15 cellular contexts compared by ENCODE assay signal in genomic region chr7:121019018-121019417, GRCh38. TPM values are rescaled to one million over a fixed set of nuclear protein-coding genes. Genes with fewer than 3 reads are reported as not detected.
DNase-seq lines count a peak whose midpoint lies in the region; ATAC-seq and TF ChIP-seq lines count a peak whose summit lies in the region.
"Had no signal": no experiment of that assay in that cellular context is flagged by ENCODE, and none has a peak within 500 bp of the region (broad histone marks: within the 10 kb centered on the region; RNA-seq: fewer than 3 reads in every experiment).

No MANE protein-coding gene starts in this region.

- no peak overlapping the region for H3K4me3 ChIP-seq in mammary epithelial cell (replicated peaks in 1 of 3; ENCODE audit: insufficient read depth in 1 of 3, low read depth in 2 of 3, low read length in 3 of 3)
- no peak overlapping the region for H3K4me3 ChIP-seq in transverse colon
- no peak overlapping the region for H3K4me3 ChIP-seq in CD4-positive, alpha-beta memory T cell (ENCODE audit: low read length in 2 of 2)
- H3K4me3 ChIP-seq: Peyer's patch had no signal

- H4K20me1 ChIP-seq in mammary epithelial cell (ENCODE audit: insufficient read depth, low read length), result no peaks in the 10 kb centered on the region

- in situ Hi-C loops in mammary epithelial cell (cut with MboI; ENCODE audit: low sequenced_read_pairs in 2 of 2), result no loop called here
- in situ Hi-C loops in transverse colon (cut with MboI; ENCODE audit: low pct_ligation_motif_present in 1 of 4, low pct_unique_long_range_greater_than_20kb in 1 of 4, low sequenced_read_pairs in 3 of 4), result no loop called here

- no peaks in the 10 kb centered on the region for H3K4me1 Mint-ChIP-seq in CD4-positive, alpha-beta memory T cell
- H3K4me1 Mint-ChIP-seq in activated CD8-positive, alpha-beta T cell treated with anti-CD3 and anti-CD28 coated beads for 36 hours (ENCODE audit: low read depth), result no peaks in the 10 kb centered on the region
- H3K4me1 Mint-ChIP-seq: stimulated activated effector memory CD8-positive, alpha-beta T cell treated with anti-CD3 and anti-CD28 coated beads, Interleukin-12 subunit alpha, Interleukin-12 subunit beta, amount 100 ng/mL, for 72 hours had no signal

- intact Hi-C loops in mammary epithelial cell (cut with micrococcal nuclease) (no loop called here), transverse colon (cut with DNase I; ENCODE audit: low total_unique reads) (no loop called here)
- intact Hi-C loops in CD4-positive, alpha-beta memory T cell (cut with micrococcal nuclease), result no loop called here
- intact Hi-C loops in activated CD8-positive, alpha-beta T cell treated with anti-CD3 and anti-CD28 coated beads for 36 hours (cut with micrococcal nuclease), result no loop called here

- H3K9ac ChIP-seq in mammary epithelial cell (ENCODE audit: insufficient read depth, low read length), result no peak overlapping the region

- BruUV-seq in mammary epithelial cell (replicated peaks; lab: Mats Ljungman, UMichigan), result no TSS peak

- TF ChIP-seq EP300 in transverse colon (IDR thresholded peaks at IDR 0.05; ENCODE audit: low read depth), result no peak

- peaks cover 17% of the 10 kb centered on the region for H3K4me1 ChIP-seq in mammary epithelial cell (ENCODE audit: insufficient read depth, low read length)
- peaks cover 12 to 56% (median 18%) of the 10 kb centered on the region in 4 donors for H3K4me1 ChIP-seq in transverse colon
- H3K4me1 ChIP-seq in CD4-positive, alpha-beta memory T cell (ENCODE audit: insufficient read depth, low read length), result no peaks in the 10 kb centered on the region

- peaks cover 0 to 2% (median 0%) of the 10 kb centered on the region in 8 donors for H3K9me3 Mint-ChIP-seq in CD4-positive, alpha-beta memory T cell
- no peaks in the 10 kb centered on the region for H3K9me3 Mint-ChIP-seq in activated CD8-positive, alpha-beta T cell treated with anti-CD3 and anti-CD28 coated beads for 36 hours
- H3K9me3 Mint-ChIP-seq: stimulated activated effector memory CD8-positive, alpha-beta T cell treated with anti-CD3 and anti-CD28 coated beads, Interleukin-12 subunit alpha, Interleukin-12 subunit beta, amount 100 ng/mL, for 72 hours had no signal

- no peak overlapping the region for H2AFZ ChIP-seq in mammary epithelial cell (ENCODE audit: low read depth, low read length)

- H3K36me3 ChIP-seq in mammary epithelial cell (ENCODE audit: insufficient read depth, low read length) (no peaks in the 10 kb centered on the region), transverse colon (no peaks in the 10 kb centered on the region)
- no peaks in the 10 kb centered on the region for H3K36me3 ChIP-seq in CD4-positive, alpha-beta memory T cell (ENCODE audit: insufficient read depth, low read length)
- H3K36me3 ChIP-seq: Peyer's patch had no signal

- H3K4me3 Mint-ChIP-seq in CD4-positive, alpha-beta memory T cell, result no peak overlapping the region
- no peak overlapping the region for H3K4me3 Mint-ChIP-seq in activated CD8-positive, alpha-beta T cell treated with anti-CD3 and anti-CD28 coated beads for 36 hours
- H3K4me3 Mint-ChIP-seq: nephron progenitor cell; stimulated activated effector memory CD8-positive, alpha-beta T cell treated with anti-CD3 and anti-CD28 coated beads, Interleukin-12 subunit alpha, Interleukin-12 subunit beta, amount 100 ng/mL, for 72 hours had no signal

- H3K9me3 ChIP-seq in mammary epithelial cell (replicated peaks; ENCODE audit: insufficient read depth, low read length), result no peaks in the 10 kb centered on the region
- H3K9me3 ChIP-seq in transverse colon, result no peaks in the 10 kb centered on the region
- no peaks in the 10 kb centered on the region for H3K9me3 ChIP-seq in CD4-positive, alpha-beta memory T cell (ENCODE audit: control insufficient read depth in 1 of 2, low read length in 2 of 2)
- H3K9me3 ChIP-seq: Peyer's patch had no signal

- no peak overlapping the region for H3K4me2 ChIP-seq in mammary epithelial cell (ENCODE audit: insufficient read depth, low read depth, low read length)

- 45% methylated on average over 2 of the region's 2 CpGs for WGBS in mammary epithelial cell (ENCODE audit: low coverage, missing lambda C conversion rate)
- 57 to 60% methylated on average over 2 of the region's 2 CpGs for WGBS in transverse colon (ENCODE audit: low coverage in 1 of 2), 2 donors

- no peak for ATAC-seq in GM21786 (IDR thresholded peaks at IDR 0.05; ENCODE audit: unreplicated experiment)
- ATAC-seq in activated CD8-positive, alpha-beta T cell treated with anti-CD3 and anti-CD28 coated beads for 36 hours, result no peak
- ATAC-seq: HCT116; stimulated activated effector memory CD8-positive, alpha-beta T cell treated with anti-CD3 and anti-CD28 coated beads, Interleukin-12 subunit alpha, Interleukin-12 subunit beta, amount 100 ng/mL, for 72 hours had no signal

- no peaks in the 10 kb centered on the region for H3K27me3 ChIP-seq in mammary epithelial cell (ENCODE audit: insufficient read depth, low read length)
- H3K27me3 ChIP-seq in transverse colon, result no peaks in the 10 kb centered on the region
- no peaks in the 10 kb centered on the region for H3K27me3 ChIP-seq in CD4-positive, alpha-beta memory T cell (ENCODE audit: insufficient read depth, low read length)
- H3K27me3 ChIP-seq: Peyer's patch had no signal

- H3K27me3 Mint-ChIP-seq in CD4-positive, alpha-beta memory T cell, result peaks cover under 1 to 4% of the 10 kb centered on the region in 2 donors
- peaks cover 1% of the 10 kb centered on the region for H3K27me3 Mint-ChIP-seq in activated CD8-positive, alpha-beta T cell treated with anti-CD3 and anti-CD28 coated beads for 36 hours

- CTCF ChIA-PET in mammary epithelial cell (lab: Charles Lee; ENCODE audit: low non-redundant PET), result no interaction called here
- CTCF ChIA-PET in CD4-positive, alpha-beta memory T cell (lab: Charles Lee; ENCODE audit: partially characterized antibody), result no interaction called here
- CTCF ChIA-PET in activated CD8-positive, alpha-beta T cell treated with anti-CD3 and anti-CD28 coated beads for 36 hours (lab: Charles Lee), result no interaction called here

- H3K27ac Mint-ChIP-seq in CD4-positive, alpha-beta memory T cell, result no peak overlapping the region
- no peak overlapping the region for H3K27ac Mint-ChIP-seq in activated CD8-positive, alpha-beta T cell treated with anti-CD3 and anti-CD28 coated beads for 36 hours
- H3K27ac Mint-ChIP-seq: stimulated activated effector memory CD8-positive, alpha-beta T cell treated with anti-CD3 and anti-CD28 coated beads, Interleukin-12 subunit alpha, Interleukin-12 subunit beta, amount 100 ng/mL, for 72 hours had no signal

- no peak for TF ChIP-seq CTCF in mammary epithelial cell (conservative IDR thresholded peaks at IDR 0.05 in 1 of 2, IDR thresholded peaks at IDR 0.05 in 1 of 2; ENCODE audit: extremely low read depth in 1 of 2, insufficient read depth in 1 of 2, low read depth in 1 of 2, low read length in 2 of 2)
- no peak for TF ChIP-seq CTCF in transverse colon (IDR thresholded peaks at IDR 0.05)
- TF ChIP-seq CTCF in activated CD8-positive, alpha-beta T cell treated with anti-CD3 and anti-CD28 coated beads for 36 hours (IDR thresholded peaks at IDR 0.05), result no peak

- DNase-seq in LHCN-M2 (ENCODE audit: low read depth) (peak; percentile 65), mammary epithelial cell (peak; percentile 23), medulla oblongata (ENCODE audit: extremely low spot score) (peak; percentile 24), transverse colon (no peak)
- no peak for DNase-seq in CD4-positive, alpha-beta memory T cell
- DNase-seq in activated CD8-positive, alpha-beta T cell treated with anti-CD3 and anti-CD28 coated beads for 36 hours, result no peak
- DNase-seq: amygdala, Karpas-422, NCI-H2171, nephron progenitor cell, Peyer's patch, T1000 had no signal

- no peaks in the 10 kb centered on the region for H3K79me2 ChIP-seq in mammary epithelial cell (ENCODE audit: insufficient read depth, low read length)

- H3K27ac ChIP-seq in mammary epithelial cell (ENCODE audit: insufficient read depth, low read depth, low read length), result no peak overlapping the region
- H3K27ac ChIP-seq in transverse colon, result peak overlapping the region; percentile 22 to 74 (median 68)
- H3K27ac ChIP-seq in CD4-positive, alpha-beta memory T cell (ENCODE audit: low read depth, low read length), result no peak overlapping the region

- dilution Hi-C loops in mammary epithelial cell (cut with HindIII; ENCODE audit: low sequenced_read_pairs), result no loop called here

- POLR2A ChIA-PET in CD4-positive, alpha-beta memory T cell (lab: Charles Lee; ENCODE audit: partially characterized antibody), result no interaction called here
- POLR2A ChIA-PET in activated CD8-positive, alpha-beta T cell treated with anti-CD3 and anti-CD28 coated beads for 36 hours (lab: Charles Lee), result no interaction called here

- H3K36me3 Mint-ChIP-seq in CD4-positive, alpha-beta memory T cell, result no peaks in the 10 kb centered on the region
- no peaks in the 10 kb centered on the region for H3K36me3 Mint-ChIP-seq in activated CD8-positive, alpha-beta T cell treated with anti-CD3 and anti-CD28 coated beads for 36 hours (ENCODE audit: low read depth)
- H3K36me3 Mint-ChIP-seq: stimulated activated effector memory CD8-positive, alpha-beta T cell treated with anti-CD3 and anti-CD28 coated beads, Interleukin-12 subunit alpha, Interleukin-12 subunit beta, amount 100 ng/mL, for 72 hours had no signal

- no peak for TF ChIP-seq POLR2A in transverse colon (IDR thresholded peaks at IDR 0.05)

RNA-seq across cellular contexts. Expression of gene CPED1, which starts 30.5 kb away (rescaled TPM):
- total RNA-seq in LHCN-M2 (2014; rRNA removed) (71.4 and 75.8 TPM in 2 replicates), mammary epithelial cell (1 to 10 TPM; 1.7 to 2.0 TPM), transverse colon (10 to 100 TPM in 3 of 4 donors, 1 to 10 TPM in 1; 4.4 to 20.2 (median 14.0) TPM)
- 28.6 TPM for polyA plus RNA-seq in LHCN-M2 (2012)
- polyA plus RNA-seq in mammary epithelial cell, result 1.1 TPM
- 1.1 TPM for polyA minus RNA-seq in mammary epithelial cell
- total RNA-seq in CD4-positive, alpha-beta memory T cell, result under 1 TPM in 1 of 2 experiments, not detected in 1; 0.32 TPM
- not detected for polyA plus RNA-seq in CD4-positive, alpha-beta memory T cell
- total RNA-seq in activated CD8-positive, alpha-beta T cell treated with anti-CD3 and anti-CD28 coated beads for 36 hours, result not detected

Comparison
In these comparisons a context has a peak if more than half of its experiments do, and no peak if none do; other contexts are left out.
1. DNase-seq: peak in LHCN-M2 (single experiment), mammary epithelial cell (single experiment) and medulla oblongata (single experiment); none in transverse colon (single experiment), CD4-positive, alpha-beta memory T cell (0 of 5) and activated CD8-positive, alpha-beta T cell treated with anti-CD3 and anti-CD28 coated beads for 36 hours (single experiment).
2. H3K27ac ChIP-seq: peak in transverse colon (4 of 4); none in mammary epithelial cell (single experiment) and CD4-positive, alpha-beta memory T cell (single experiment).